8 cellular contexts compared by ENCODE assay signal in the genomic region with DNA sequence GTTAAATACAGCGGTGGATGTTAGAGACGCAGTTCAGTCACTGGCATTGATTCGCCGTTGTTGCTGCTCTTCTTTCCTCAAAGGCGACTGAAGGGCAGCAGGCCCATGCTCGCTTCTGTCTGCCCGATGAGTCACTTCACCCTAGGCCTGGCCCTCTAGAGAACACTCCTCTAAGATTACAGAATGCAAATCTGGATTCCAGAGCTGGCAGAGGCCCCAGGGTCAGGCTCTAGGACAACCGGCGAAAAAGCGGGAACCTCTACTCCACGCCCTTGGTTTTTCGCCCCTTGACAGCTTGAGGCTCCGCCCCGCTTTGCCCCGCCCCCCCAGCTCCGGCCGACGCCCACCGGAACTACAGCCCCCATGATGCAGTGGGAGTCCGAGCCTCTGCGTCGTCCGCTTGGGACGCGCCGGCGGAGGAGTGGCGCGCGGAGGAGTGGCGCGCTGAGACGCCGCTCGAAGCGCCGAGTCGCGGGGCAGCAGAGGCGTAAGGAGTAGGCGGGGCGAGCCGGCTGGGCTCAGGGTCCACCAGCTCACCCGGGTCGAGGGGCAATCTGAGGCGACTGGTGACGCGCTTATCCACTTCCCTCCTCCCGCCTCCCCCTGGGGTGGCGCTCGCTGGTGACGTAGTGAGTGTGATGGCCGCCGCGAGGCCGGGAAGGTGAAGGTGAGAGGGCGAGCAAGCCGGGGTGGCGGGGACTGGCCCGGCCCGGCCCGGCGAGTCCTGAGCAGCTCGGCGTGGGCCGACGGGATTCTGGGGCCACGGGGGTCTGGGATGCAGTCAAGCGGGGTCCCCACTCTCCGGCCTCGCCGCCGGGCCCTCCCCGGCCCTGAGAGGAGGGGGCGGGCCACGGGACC. TPM values are rescaled to one million over a fixed set of nuclear protein-coding genes. Genes with fewer than 3 reads are reported as not detected.
DNase-seq lines count a peak whose midpoint lies in the region; ATAC-seq and TF ChIP-seq lines count a peak whose summit lies in the region.

A gene (plus strand): TSS at position 627 of the 858 bp plus-strand sequence. CDS start 8,725 bp downstream, outside the sequence.

- H3K36me3 Mint-ChIP-seq in activated CD4-positive, alpha-beta memory T cell treated with anti-CD3 and anti-CD28 coated beads for 36 hours: peaks cover 10% of the 10 kb centered on the region

- H3K4me3 ChIP-seq in dorsolateral prefrontal cortex (peak within 1 kb of the TSS; percentile 57 to 100 (median 94)), right lobe of liver (peak within 1 kb of the TSS; percentile 74 to 98 (median 88))

- TF ChIP-seq CTCF in dorsolateral prefrontal cortex (IDR thresholded peaks at IDR 0.05 in 54 of 56, conservative IDR thresholded peaks at IDR 0.05 in 2 of 56; ENCODE audit: low read depth in 1 of 56, partially characterized antibody in 56 of 56): peak in 29 of 56 donors; percentile 7 to 60 (median 23)
- no peak for TF ChIP-seq CTCF in right lobe of liver (IDR thresholded peaks at IDR 0.05)

- TF ChIP-seq POLR2A in right lobe of liver (IDR thresholded peaks at IDR 0.05): peak; percentile 76

- H3K27me3 Mint-ChIP-seq in activated CD4-positive, alpha-beta memory T cell treated with anti-CD3 and anti-CD28 coated beads for 36 hours: no peaks in the 10 kb centered on the region

- H3K27ac Mint-ChIP-seq in activated CD4-positive, alpha-beta memory T cell treated with anti-CD3 and anti-CD28 coated beads for 36 hours: peak within 1 kb of the TSS; percentile 90

- 0% methylated on average over 8 of the region's 76 CpGs for WGBS in right lobe of liver (ENCODE audit: insufficient coverage, low coverage, low lambda C conversion rate, missing lambda C conversion rate)

- POLR2A ChIA-PET in activated CD4-positive, alpha-beta memory T cell treated with anti-CD3 and anti-CD28 coated beads for 36 hours (lab: Charles Lee): interaction anchor here (0.8 to 6.5 kb wide), 5 partner anchors 9 to 71 kb away, joined by 3 to 98 read pairs (median 4); no protein-coding TSS in a partner anchor

- H3K4me1 Mint-ChIP-seq in activated CD4-positive, alpha-beta memory T cell treated with anti-CD3 and anti-CD28 coated beads for 36 hours (ENCODE audit: low read depth): peaks cover 41% of the 10 kb centered on the region

- peaks cover 0 to 26% (median 2%) of the 10 kb centered on the region in 4 donors for H3K36me3 ChIP-seq in right lobe of liver

- peak within 1 kb of the TSS; percentile 53 to 98 (median 94) for H3K27ac ChIP-seq in dorsolateral prefrontal cortex
- peak within 1 kb of the TSS; percentile 96 to 98 (median 98) for H3K27ac ChIP-seq in right lobe of liver

- peak; percentile 91 for ATAC-seq in GM19438 (IDR thresholded peaks at IDR 0.05; ENCODE audit: low read depth, unreplicated experiment)
- ATAC-seq in HG03575 (IDR thresholded peaks at IDR 0.05; ENCODE audit: extremely low read depth, insufficient number of reproducible peaks, low FRiP score, unreplicated experiment): peak; percentile 49
- ATAC-seq in right lobe of liver: peak; percentile 86 to 95 (median 92)

- CTCF ChIA-PET in activated CD4-positive, alpha-beta memory T cell treated with anti-CD3 and anti-CD28 coated beads for 36 hours (lab: Charles Lee): interaction anchor here (0.9 to 2.0 kb wide), 5 partner anchors 58 to 251 kb away, joined by 3 to 7 read pairs (median 3); no protein-coding TSS in a partner anchor

- H3K9me3 ChIP-seq in right lobe of liver: no peaks in the 10 kb centered on the region

- peaks cover 0 to 40% (median 16%) of the 10 kb centered on the region in 4 donors for H3K4me1 ChIP-seq in right lobe of liver

- H3K27me3 ChIP-seq in dorsolateral prefrontal cortex (no peaks in the 10 kb centered on the region), right lobe of liver (no peaks in the 10 kb centered on the region)

- H3K9me3 Mint-ChIP-seq in activated CD4-positive, alpha-beta memory T cell treated with anti-CD3 and anti-CD28 coated beads for 36 hours: no peaks in the 10 kb centered on the region

- DNase-seq in CD1c-positive myeloid dendritic cell (ENCODE audit: extremely low spot score) (peak; percentile 97), NCI-H82 treated with DMSO at 0.1 percent for 48 hours (lab: John Stamatoyannopoulos, UW; ENCODE audit: unreplicated experiment) (peak; percentile 96), dorsolateral prefrontal cortex (peak; percentile 85 to 95 (median 94)), right lobe of liver (peak; percentile 97 to 99 (median 98))
- peak; percentile 95 for DNase-seq in activated CD4-positive, alpha-beta memory T cell treated with anti-CD3 and anti-CD28 coated beads for 36 hours
- DNase-seq in stimulated activated CD4-positive, alpha-beta T cell treated with anti-CD3 and anti-CD28 coated beads, Interleukin-4, amount 100 ng/mL, for 4 hours: peak; percentile 89 to 92

- intact Hi-C loops in activated CD4-positive, alpha-beta memory T cell treated with anti-CD3 and anti-CD28 coated beads for 36 hours (cut with micrococcal nuclease): loop anchor here (1.0 to 10.0 kb wide), 4 partner anchors 39 to 145 kb away; a partner anchor contains a TSS
- intact Hi-C loops in dorsolateral prefrontal cortex (cut with DNase I) (loop anchor here (1.0 to 5.0 kb wide), 7 partner anchors 39 to 143 kb away; a partner anchor contains a TSS), right lobe of liver (cut with DNase I) (no loop called here)

- H3K4me3 Mint-ChIP-seq in activated CD4-positive, alpha-beta memory T cell treated with anti-CD3 and anti-CD28 coated beads for 36 hours: peak within 1 kb of the TSS; percentile 90

RNA-seq across cellular contexts. Expression of the gene that starts here (rescaled TPM):
- total RNA-seq in activated CD4-positive, alpha-beta memory T cell treated with anti-CD3 and anti-CD28 coated beads for 36 hours: 10 to 100 TPM; 52.0 to 58.1 TPM
- total RNA-seq in dorsolateral prefrontal cortex: 100 to 1,000 TPM; 107 to 182 (median 141) TPM
- 10 to 100 TPM; 46.2 to 64.0 (median 61.7) TPM for total RNA-seq in right lobe of liver

Comparison
In these comparisons a context has a peak if more than half of its experiments do, and no peak if none do; other contexts are left out.
1. Peak in every context shown above with its lines: DNase-seq, ATAC-seq, H3K4me3 ChIP-seq and H3K27ac ChIP-seq.
2. CTCF ChIP-seq: peak in dorsolateral prefrontal cortex (29 of 56); none in right lobe of liver (0 of 4).
3. intact Hi-C loops: an anchor here in activated CD4-positive, alpha-beta memory T cell treated with anti-CD3 and anti-CD28 coated beads for 36 hours (1.0 to 10.0 kb wide) and dorsolateral prefrontal cortex (1.0 to 5.0 kb wide); none called in right lobe of liver.